8 cellular contexts compared by ENCODE assay signal in the genomic region with DNA sequence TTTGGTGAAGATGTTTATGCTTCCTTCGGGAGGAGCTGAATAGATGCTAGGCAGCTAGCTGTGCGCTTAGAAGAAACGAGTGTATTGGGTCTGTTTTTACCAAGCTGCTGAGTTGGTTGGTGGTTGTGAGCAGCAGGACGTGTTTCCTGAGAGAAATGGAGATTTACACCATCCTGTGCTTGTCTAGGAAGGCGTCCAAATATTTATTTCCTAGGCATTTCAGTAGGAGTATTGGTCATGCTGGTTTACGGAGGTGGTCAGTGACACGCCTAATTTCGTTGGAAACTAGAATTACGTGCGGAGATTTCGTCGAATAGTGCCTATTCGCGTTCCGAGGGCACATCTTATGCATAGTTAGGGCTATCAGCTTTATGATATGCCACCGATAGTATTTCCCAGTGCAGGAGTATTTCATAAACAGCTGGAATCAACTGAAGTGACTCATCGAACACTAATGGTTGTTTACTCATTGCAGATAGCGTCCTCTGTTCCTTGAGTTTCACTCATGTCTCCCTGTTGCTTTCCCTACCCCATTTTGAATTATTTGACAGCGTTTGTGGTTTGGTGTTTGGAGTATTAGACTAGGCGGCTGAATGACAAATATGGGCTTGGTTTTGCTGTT. TPM values are rescaled to one million over a fixed set of nuclear protein-coding genes. Genes with fewer than 3 reads are reported as not detected.
DNase-seq lines count a peak whose midpoint lies in the region; ATAC-seq and TF ChIP-seq lines count a peak whose summit lies in the region.

No MANE protein-coding gene starts in this region.

- H3K27ac ChIP-seq in HUES64 (ENCODE audit: low read depth, low read length) = peak overlapping the region; percentile 75
- H3K27ac ChIP-seq in VCaP = peak overlapping the region; percentile 94

- peak overlapping the region; percentile 84 for H3K4me3 ChIP-seq in HUES64 (ENCODE audit: low read length)

- peaks cover 4% of the 10 kb centered on the region; the same call in 1 of the 2 replicates for H3K4me1 ChIP-seq in HUES64 (ENCODE audit: insufficient read depth, low read length)

- H3K9me3 ChIP-seq in HUES64 (ENCODE audit: insufficient read depth, low read depth, low read length) = no peaks in the 10 kb centered on the region

- peaks cover 8% of the 10 kb centered on the region; the same call in 1 of the 2 replicates for H3K27me3 ChIP-seq in HUES64 (ENCODE audit: insufficient read depth, low read length)

- WGBS in HUES64 = 3% methylated on average over 20 of the region's 20 CpGs

- H3K9ac ChIP-seq in HUES64 (ENCODE audit: low read depth, low read length) = peak overlapping the region; percentile 83

- DNase-seq in DMS79 (lab: John Stamatoyannopoulos, UW) (peak; percentile 0), fibroblast of peridontal ligament (ENCODE audit: extremely low read depth) (peak; percentile 70), non-pigmented ciliary epithelial cell (ENCODE audit: low read depth) (peak; percentile 51), GM10266 (ENCODE audit: extremely low spot score) (no peak), medulla oblongata (ENCODE audit: extremely low spot score) (no peak)

- 0 out of 2 replicates have a peak, but pooled peaks cover 3% of the 10 kb centered on the region for H3K36me3 ChIP-seq in HUES64 (ENCODE audit: insufficient read depth, low read length)

- TF ChIP-seq CTCF in VCaP (conservative IDR thresholded peaks at IDR 0.05) = no peak
- TF ChIP-seq CTCF in GM10266 (IDR thresholded peaks at IDR 0.05; ENCODE audit: control insufficient read depth, insufficient read depth, low read depth, missing control alignments) = no peak

- ATAC-seq in GM19467 (IDR thresholded peaks at IDR 0.05; ENCODE audit: unreplicated experiment) = peak; percentile 18

RNA-seq across cellular contexts. Expression of a gene that starts 0.8 kb away (rescaled TPM):
- polyA plus RNA-seq in HUES64 (2013, experiment 1 of 2) = 27.9 TPM
- polyA plus RNA-seq in HUES64 (2013, experiment 2 of 2) = 31.2 TPM

Comparison
In these comparisons a context has a peak if more than half of its experiments do, and no peak if none do; other contexts are left out.
1. DNase-seq: peak in DMS79 (single experiment), fibroblast of peridontal ligament (single experiment) and non-pigmented ciliary epithelial cell (single experiment); none in GM10266 (single experiment) and medulla oblongata (single experiment).